1 cellular context compared by ENCODE assay signal in genomic region chr10:71783917-71784678, GRCh38.
TF ChIP-seq lines count a peak whose summit lies in the region.

No MANE protein-coding gene starts in this region.

TF ChIP-seq in H1, 55 proteins besides CTCF, POLR2A, EP300 and RAD21:
- no peak for TF ChIP-seq GTF2F1 (IDR thresholded peaks at IDR 0.05; ENCODE audit: borderline replicate concordance, low read depth, low read length)
- no peak for TF ChIP-seq CTBP2 (IDR thresholded peaks at IDR 0.05; ENCODE audit: borderline replicate concordance, insufficient read depth, insufficient read length, low read length)
- no peak for TF ChIP-seq EGR1 (IDR thresholded peaks at IDR 0.05; ENCODE audit: borderline replicate concordance, low read depth, low read length)
- TF ChIP-seq BACH1 (IDR thresholded peaks at IDR 0.05; ENCODE audit: low read length): no peak
- TF ChIP-seq CBX5 (IDR thresholded peaks at IDR 0.05; ENCODE audit: low read depth, low read length): no peak
- no peak for TF ChIP-seq BCL11A (IDR thresholded peaks at IDR 0.05; ENCODE audit: low read depth in 2 of 2, low read length in 2 of 2)
- no peak for TF ChIP-seq KDM1A (IDR thresholded peaks at IDR 0.05; ENCODE audit: borderline replicate concordance, low read length)
- no peak for TF ChIP-seq TEAD4 (IDR thresholded peaks at IDR 0.05; ENCODE audit: low read depth, low read length)
- TF ChIP-seq YY1 (IDR thresholded peaks at IDR 0.05; ENCODE audit: low read depth, low read length): no peak
- no peak for TF ChIP-seq KDM4A (IDR thresholded peaks at IDR 0.05; ENCODE audit: low read depth, low read length, severe bottlenecking)
- no peak for TF ChIP-seq RBBP5 (IDR thresholded peaks at IDR 0.05; ENCODE audit: borderline replicate concordance, low read depth, low read length)
- no peak for TF ChIP-seq RXRA (IDR thresholded peaks at IDR 0.05; ENCODE audit: insufficient read depth, low read depth, low read length)
- TF ChIP-seq TAF1 (IDR thresholded peaks at IDR 0.05; ENCODE audit: low read depth, low read length): no peak
- no peak for TF ChIP-seq USF2 (IDR thresholded peaks at IDR 0.05; ENCODE audit: low read length)
- no peak for TF ChIP-seq CHD2 (IDR thresholded peaks at IDR 0.05; ENCODE audit: low read length)
- no peak for TF ChIP-seq CEBPB (IDR thresholded peaks at IDR 0.05; ENCODE audit: low read depth, low read length)
TF ChIP-seq in H1: peak in this region for 0.
